In genomic region chr2:232441922-232442321, GRCh38 we compare ENCODE assay signal across 13 cellular contexts. TPM values are rescaled to one million over a fixed set of nuclear protein-coding genes. Genes with fewer than 3 reads are reported as not detected.
"Had no signal": no experiment of that assay in that cellular context is flagged by ENCODE, and none has a peak within 500 bp of the region (broad histone marks: within the 10 kb centered on the region; RNA-seq: fewer than 3 reads in every experiment).

No MANE protein-coding gene starts in this region.

RNA-seq across cellular contexts. Expression of gene ALPI, which starts 14.0 kb away (rescaled TPM):
- total RNA-seq: activated CD4-positive, alpha-beta memory T cell treated with anti-CD3 and anti-CD28 coated beads, Interleukin-2, amount 10 ng/mL, durations not matched to agents 7 days and 5 days; activated CD4-positive, alpha-beta T cell treated with anti-CD3 and anti-CD28 coated beads for 36 hours; activated CD4-positive, alpha-beta T cell treated with anti-CD3 and anti-CD28 coated beads, Interleukin-2, amount 10 ng/mL, durations not matched to agents 7 days and 5 days; activated CD8-positive, alpha-beta memory T cell treated with anti-CD3 and anti-CD28 coated beads, Interleukin-2, amount 10 ng/mL, durations not matched to agents 7 days and 5 days; activated CD8-positive, alpha-beta T cell treated with anti-CD3 and anti-CD28 coated beads, Interleukin-2, amount 10 ng/mL, durations not matched to agents 7 days and 5 days; activated naive CD8-positive, alpha-beta T cell treated with anti-CD3 and anti-CD28 coated beads, Interleukin-2, amount 10 ng/mL, durations not matched to agents 7 days and 5 days; activated T-helper 2 cell treated with anti-CD3 and anti-CD28 coated beads, Interferon-gamma antibody, Interleukin-2, Interleukin-4, amounts not matched to agents 10 μg/mL and 5 μg/mL and 100 μg/mL, durations not matched to agents 14 hours and 24 hours and 36 hours; ascending aorta; T-cell; T-helper 1 cell treated with Interleukin-12 subunit alpha and Interleukin-12 subunit beta and Interleukin-4 antibody, amounts not matched to agents 30 ng/mL and 1 ng/mL, for 36 hours; T-helper 17 cell; T-helper 2 cell treated with Interferon-gamma antibody and Interleukin-4, amounts not matched to agents 100 ng/mL and 5 ng/mL, for 36 hours; WTC11 had no signal

RNA-seq across cellular contexts. Expression of gene ALPG, which starts 35.3 kb away (rescaled TPM):
- total RNA-seq: activated CD4-positive, alpha-beta memory T cell treated with anti-CD3 and anti-CD28 coated beads, Interleukin-2, amount 10 ng/mL, durations not matched to agents 7 days and 5 days; activated CD4-positive, alpha-beta T cell treated with anti-CD3 and anti-CD28 coated beads for 36 hours; activated CD4-positive, alpha-beta T cell treated with anti-CD3 and anti-CD28 coated beads, Interleukin-2, amount 10 ng/mL, durations not matched to agents 7 days and 5 days; activated CD8-positive, alpha-beta memory T cell treated with anti-CD3 and anti-CD28 coated beads, Interleukin-2, amount 10 ng/mL, durations not matched to agents 7 days and 5 days; activated CD8-positive, alpha-beta T cell treated with anti-CD3 and anti-CD28 coated beads, Interleukin-2, amount 10 ng/mL, durations not matched to agents 7 days and 5 days; activated naive CD8-positive, alpha-beta T cell treated with anti-CD3 and anti-CD28 coated beads, Interleukin-2, amount 10 ng/mL, durations not matched to agents 7 days and 5 days; activated T-helper 2 cell treated with anti-CD3 and anti-CD28 coated beads, Interferon-gamma antibody, Interleukin-2, Interleukin-4, amounts not matched to agents 10 μg/mL and 5 μg/mL and 100 μg/mL, durations not matched to agents 14 hours and 24 hours and 36 hours; ascending aorta; T-helper 1 cell treated with Interleukin-12 subunit alpha and Interleukin-12 subunit beta and Interleukin-4 antibody, amounts not matched to agents 30 ng/mL and 1 ng/mL, for 36 hours; T-helper 17 cell; T-helper 2 cell treated with Interferon-gamma antibody and Interleukin-4, amounts not matched to agents 100 ng/mL and 5 ng/mL, for 36 hours had no signal

RNA-seq across cellular contexts. Expression of gene ECEL1, which starts 45.7 kb away (rescaled TPM):
- total RNA-seq: activated CD4-positive, alpha-beta memory T cell treated with anti-CD3 and anti-CD28 coated beads, Interleukin-2, amount 10 ng/mL, durations not matched to agents 7 days and 5 days; activated CD4-positive, alpha-beta T cell treated with anti-CD3 and anti-CD28 coated beads, Interleukin-2, amount 10 ng/mL, durations not matched to agents 7 days and 5 days; activated CD8-positive, alpha-beta T cell treated with anti-CD3 and anti-CD28 coated beads, Interleukin-2, amount 10 ng/mL, durations not matched to agents 7 days and 5 days; activated naive CD8-positive, alpha-beta T cell treated with anti-CD3 and anti-CD28 coated beads, Interleukin-2, amount 10 ng/mL, durations not matched to agents 7 days and 5 days; T-helper 1 cell treated with Interleukin-12 subunit alpha and Interleukin-12 subunit beta and Interleukin-4 antibody, amounts not matched to agents 30 ng/mL and 1 ng/mL, for 36 hours; T-helper 17 cell had no signal
